ENCODE assay signal across 1 cellular context in the genomic region with DNA sequence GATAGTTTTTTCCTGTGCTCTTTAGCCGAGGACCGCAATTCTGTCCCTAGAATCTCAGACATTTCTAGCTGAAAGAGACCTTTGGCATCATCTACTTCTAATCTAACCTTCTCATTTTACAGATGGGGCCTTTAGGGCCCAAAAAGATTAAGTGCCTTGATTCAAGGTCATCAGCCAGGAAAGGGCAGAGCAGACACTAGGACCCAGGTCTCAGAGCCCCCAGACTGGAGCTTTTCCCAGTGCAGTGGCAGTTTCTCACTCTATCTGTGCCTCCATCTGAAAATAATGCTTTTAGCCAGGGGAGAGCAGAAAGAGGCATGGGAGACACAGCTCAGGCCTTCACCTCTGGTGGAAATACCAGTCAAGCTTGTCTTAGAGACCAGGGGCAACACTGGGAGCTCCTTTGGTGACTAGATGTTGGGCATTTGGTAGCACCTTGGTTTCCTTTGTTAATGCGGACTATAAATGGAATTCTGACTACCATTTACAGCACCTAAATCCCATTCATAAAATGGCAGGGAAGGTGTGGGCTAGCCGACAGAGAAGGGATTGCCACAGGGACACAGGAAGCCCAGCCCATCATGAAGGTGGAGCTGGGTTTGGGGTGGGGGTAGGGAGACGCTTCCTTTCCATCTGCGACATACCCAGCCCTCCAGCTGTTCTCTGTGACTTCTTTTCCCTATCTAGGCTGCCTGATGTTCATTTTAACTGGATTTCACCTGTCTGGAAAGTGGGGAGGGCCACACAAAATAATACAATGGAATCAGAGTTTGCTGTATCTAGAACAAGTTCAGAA.
TF ChIP-seq lines count a peak whose summit lies in the region.

No MANE protein-coding gene starts in this region.

TF ChIP-seq in SK-N-SH, 30 proteins besides CTCF, POLR2A, EP300 and RAD21:
- TF ChIP-seq SMC3 (IDR thresholded peaks at IDR 0.05; ENCODE audit: low read depth, low read length), result no peak
- no peak for TF ChIP-seq PBX3 (IDR thresholded peaks at IDR 0.05)
- TF ChIP-seq RCOR1 (IDR thresholded peaks at IDR 0.05; ENCODE audit: low read length), result peak; percentile 43; the same call in 1 of the 2 replicates
- TF ChIP-seq, protein P1, sequence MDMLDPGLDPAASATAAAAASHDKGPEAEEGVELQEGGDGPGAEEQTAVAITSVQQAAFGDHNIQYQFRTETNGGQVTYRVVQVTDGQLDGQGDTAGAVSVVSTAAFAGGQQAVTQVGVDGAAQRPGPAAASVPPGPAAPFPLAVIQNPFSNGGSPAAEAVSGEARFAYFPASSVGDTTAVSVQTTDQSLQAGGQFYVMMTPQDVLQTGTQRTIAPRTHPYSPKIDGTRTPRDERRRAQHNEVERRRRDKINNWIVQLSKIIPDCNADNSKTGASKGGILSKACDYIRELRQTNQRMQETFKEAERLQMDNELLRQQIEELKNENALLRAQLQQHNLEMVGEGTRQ (IDR thresholded peaks at IDR 0.05; ENCODE audit: borderline replicate concordance, low read depth, low read length), result no peak
- TF ChIP-seq TAF1 (IDR thresholded peaks at IDR 0.05; ENCODE audit: borderline replicate concordance, low read depth, low read length), result no peak
- no peak for TF ChIP-seq USF1 (IDR thresholded peaks at IDR 0.05; ENCODE audit: borderline replicate concordance, low read depth)
- TF ChIP-seq MXI1 (IDR thresholded peaks at IDR 0.05; ENCODE audit: low read depth, low read length), result peak; percentile 30; the same call in 1 of the 2 replicates
- TF ChIP-seq YY1 (IDR thresholded peaks at IDR 0.05; ENCODE audit: low read depth), result no peak
- peak; percentile 80 for TF ChIP-seq GATA2 (CRISPR knock-in tag; IDR thresholded peaks at IDR 0.05)
- TF ChIP-seq MEF2A (IDR thresholded peaks at IDR 0.05; ENCODE audit: borderline replicate concordance, low read depth), result no peak
- no peak for TF ChIP-seq POLR2AphosphoS5 (IDR thresholded peaks at IDR 0.05; ENCODE audit: low read depth, low read length)
- TF ChIP-seq CHD2 (IDR thresholded peaks at IDR 0.05; ENCODE audit: low read length, partially characterized antibody), result peak; percentile 13
- TF ChIP-seq RXRA (IDR thresholded peaks at IDR 0.05; ENCODE audit: borderline replicate concordance, low read depth), result no peak
- no peak for TF ChIP-seq NRF1 (IDR thresholded peaks at IDR 0.05; ENCODE audit: low read depth, low read length)
